ENCODE assay signal across 22 cellular contexts in genomic region chr10:22483132-22483531, GRCh38.
DNase-seq lines count a peak whose midpoint lies in the region; ATAC-seq and TF ChIP-seq lines count a peak whose summit lies in the region.
"Had no signal": no experiment of that assay in that cellular context is flagged by ENCODE, and none has a peak within 500 bp of the region (broad histone marks: within the 10 kb centered on the region; RNA-seq: fewer than 3 reads in every experiment).

No MANE protein-coding gene starts in this region.

- peak overlapping the region; percentile 59 for H3K4me2 ChIP-seq in Loucy (ENCODE audit: low read depth, low read length, poor library complexity, severe bottlenecking)

- peak overlapping the region; percentile 61 for H3K4me3 ChIP-seq in CD4-positive, CD25-positive, alpha-beta regulatory T cell (ENCODE audit: low read depth, low read length)
- peak overlapping the region; percentile 30 for H3K4me3 ChIP-seq in Loucy (ENCODE audit: low read length, poor library complexity, severe bottlenecking)
- H3K4me3 ChIP-seq: breast epithelium, coronary artery, psoas muscle had no signal

- peak overlapping the region; percentile 37 for H3K9ac ChIP-seq in Loucy (ENCODE audit: low read depth, low read length, poor library complexity, severe bottlenecking)

- no peaks in the 10 kb centered on the region for H3K79me2 ChIP-seq in Loucy (ENCODE audit: insufficient read depth, low read length)

- H3K9me3 ChIP-seq in CD4-positive, CD25-positive, alpha-beta regulatory T cell (ENCODE audit: control insufficient read depth in 2 of 2, low read length in 2 of 2) = no peaks in the 10 kb centered on the region
- no peaks in the 10 kb centered on the region for H3K9me3 ChIP-seq in Loucy (ENCODE audit: insufficient read depth, low read depth, low read length)
- H3K9me3 ChIP-seq: breast epithelium, neutrophil, psoas muscle had no signal

- peaks cover 45% of the 10 kb centered on the region for H3K27me3 Mint-ChIP-seq in CD4-positive, CD25-positive, alpha-beta regulatory T cell
- peaks cover 23 to 58% of the 10 kb centered on the region in 2 donors for H3K27me3 Mint-ChIP-seq in effector memory CD8-positive, alpha-beta T cell

- H3K4me1 Mint-ChIP-seq in CD4-positive, CD25-positive, alpha-beta regulatory T cell = peaks cover 7 to 11% (median 7%) of the 10 kb centered on the region in 4 donors
- H3K4me1 Mint-ChIP-seq in effector memory CD8-positive, alpha-beta T cell (ENCODE audit: low read depth in 2 of 2) = peaks cover 2 to 9% of the 10 kb centered on the region in 2 donors

- ATAC-seq in CD4-positive, CD25-positive, alpha-beta regulatory T cell (ENCODE audit: low read depth in 2 of 2) = no peak
- ATAC-seq in GM18502 (IDR thresholded peaks at IDR 0.05; ENCODE audit: poor library complexity, unreplicated experiment) (peak; percentile 53), HG02870 (IDR thresholded peaks at IDR 0.05; ENCODE audit: unreplicated experiment) (no peak)
- no peak for ATAC-seq in effector memory CD8-positive, alpha-beta T cell (replicated peaks)
- ATAC-seq: stimulated activated effector memory CD8-positive, alpha-beta T cell treated with anti-CD3 and anti-CD28 coated beads, Interleukin-12 subunit alpha, Interleukin-12 subunit beta, amount 100 ng/mL, for 72 hours had no signal

- no peaks in the 10 kb centered on the region for H3K36me3 ChIP-seq in CD4-positive, CD25-positive, alpha-beta regulatory T cell (ENCODE audit: control insufficient read depth, insufficient read depth, low read length)
- H3K36me3 ChIP-seq in Loucy (ENCODE audit: insufficient read depth, low read length) = no peaks in the 10 kb centered on the region
- H3K36me3 ChIP-seq: breast epithelium, neutrophil had no signal

- peak in 1 of 3 donors; percentile 7 for DNase-seq in CD4-positive, CD25-positive, alpha-beta regulatory T cell
- no peak for DNase-seq in effector memory CD8-positive, alpha-beta T cell
- DNase-seq in NCI-H2227 treated with DMSO at 0.1 percent for 48 hours (lab: John Stamatoyannopoulos, UW) = no peak
- no peak for DNase-seq in NK-92 treated with Interleukin-12 subunit alpha and Interleukin-12 subunit beta, amount 100 ng/mL, for 24 hours (lab: John Stamatoyannopoulos, UW)
- DNase-seq: activated CD4-positive, alpha-beta T cell treated with anti-CD3 and anti-CD28 coated beads for 4 hours; activated gamma-delta T cell; amniotic stem cell; DMS79 treated with DMSO at 0.1 percent for 48 hours; islet precursor cell; MV-4-11; NCI-H1694 treated with DMSO at 0.1 percent for 48 hours; PC-3; psoas muscle; SHP77; stimulated activated CD4-positive, alpha-beta T cell treated with anti-CD3 and anti-CD28 coated beads, Interleukin-2, amount 100 ng/mL, for 24 hours had no signal

- H3K36me3 Mint-ChIP-seq in CD4-positive, CD25-positive, alpha-beta regulatory T cell = no peaks in the 10 kb centered on the region
- peaks cover 3% of the 10 kb centered on the region for H3K36me3 Mint-ChIP-seq in effector memory CD8-positive, alpha-beta T cell (ENCODE audit: insufficient read depth)
- H3K36me3 Mint-ChIP-seq: stimulated activated effector memory CD8-positive, alpha-beta T cell treated with anti-CD3 and anti-CD28 coated beads, Interleukin-12 subunit alpha, Interleukin-12 subunit beta, amount 100 ng/mL, for 72 hours had no signal

- H3K27ac Mint-ChIP-seq in CD4-positive, CD25-positive, alpha-beta regulatory T cell = no peak overlapping the region
- peak overlapping the region in 1 of 2 donors; percentile 49 for H3K27ac Mint-ChIP-seq in effector memory CD8-positive, alpha-beta T cell
- H3K27ac Mint-ChIP-seq: stimulated activated effector memory CD8-positive, alpha-beta T cell treated with anti-CD3 and anti-CD28 coated beads, Interleukin-12 subunit alpha, Interleukin-12 subunit beta, amount 100 ng/mL, for 72 hours had no signal

- H3K27me3 ChIP-seq in CD4-positive, CD25-positive, alpha-beta regulatory T cell (ENCODE audit: control insufficient read depth, insufficient read depth, low read length) = peaks cover 9% of the 10 kb centered on the region
- H3K27me3 ChIP-seq in Loucy (ENCODE audit: insufficient read depth, low read length, poor library complexity, severe bottlenecking) = no peaks in the 10 kb centered on the region
- H3K27me3 ChIP-seq: breast epithelium had no signal

- H3K9me3 Mint-ChIP-seq in CD4-positive, CD25-positive, alpha-beta regulatory T cell = peaks cover 0 to 2% (median 0%) of the 10 kb centered on the region in 7 donors
- no peaks in the 10 kb centered on the region for H3K9me3 Mint-ChIP-seq in effector memory CD8-positive, alpha-beta T cell
- H3K9me3 Mint-ChIP-seq: stimulated activated effector memory CD8-positive, alpha-beta T cell treated with anti-CD3 and anti-CD28 coated beads, Interleukin-12 subunit alpha, Interleukin-12 subunit beta, amount 100 ng/mL, for 72 hours had no signal

- no peaks in the 10 kb centered on the region for H4K20me1 ChIP-seq in Loucy (ENCODE audit: insufficient read depth, low read length, poor library complexity, severe bottlenecking)

- H3F3A ChIP-seq in Loucy (ENCODE audit: low read depth) = no peaks in the 10 kb centered on the region

- TF ChIP-seq CTCF in Loucy (conservative IDR thresholded peaks at IDR 0.05; ENCODE audit: low read length) = no peak

- H3K27ac ChIP-seq in CD4-positive, CD25-positive, alpha-beta regulatory T cell (ENCODE audit: insufficient read depth, low read length, poor library complexity, severe bottlenecking) = no peak overlapping the region
- H3K27ac ChIP-seq: breast epithelium, coronary artery, neutrophil had no signal

- H3K4me3 Mint-ChIP-seq in CD4-positive, CD25-positive, alpha-beta regulatory T cell = peak overlapping the region in 3 of 4 donors; percentile 13 to 75 (median 39)
- H3K4me3 Mint-ChIP-seq in effector memory CD8-positive, alpha-beta T cell = peak overlapping the region; percentile 26 to 60
- H3K4me3 Mint-ChIP-seq: stimulated activated effector memory CD8-positive, alpha-beta T cell treated with anti-CD3 and anti-CD28 coated beads, Interleukin-12 subunit alpha, Interleukin-12 subunit beta, amount 100 ng/mL, for 72 hours had no signal

- H3K9me2 ChIP-seq in Loucy (replicated peaks; ENCODE audit: low read depth, low read length) = no peaks in the 10 kb centered on the region

- no peaks in the 10 kb centered on the region for H3K4me1 ChIP-seq in CD4-positive, CD25-positive, alpha-beta regulatory T cell (ENCODE audit: control insufficient read depth, insufficient read depth, low read length, poor library complexity, severe bottlenecking)
- peaks cover 49% of the 10 kb centered on the region for H3K4me1 ChIP-seq in Loucy (ENCODE audit: insufficient read depth, low read length, poor library complexity, severe bottlenecking)
- H3K4me1 ChIP-seq: breast epithelium had no signal

- H2AFZ ChIP-seq in Loucy (ENCODE audit: low read length) = peak overlapping the region; percentile 75
